13 cellular contexts compared by ENCODE assay signal in the genomic region with DNA sequence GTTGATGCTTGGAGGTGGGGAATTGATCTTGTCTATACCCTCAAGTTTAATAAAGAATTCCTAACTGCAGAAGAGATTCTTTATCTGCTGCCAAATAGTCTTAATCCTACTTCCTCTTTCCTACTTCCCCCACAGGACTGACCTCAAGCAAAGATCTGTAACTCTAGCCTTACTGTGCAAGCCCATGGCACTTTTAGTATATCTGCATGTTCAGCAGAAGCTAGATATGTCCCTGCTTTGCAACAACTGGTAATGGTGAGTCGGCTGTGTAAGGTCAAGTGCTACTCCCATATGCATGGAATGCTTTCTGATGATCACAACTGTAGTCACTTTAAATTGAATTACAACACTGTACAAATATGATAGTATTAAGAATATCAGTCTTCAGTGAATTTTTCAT. TPM values are rescaled to one million over a fixed set of nuclear protein-coding genes. Genes with fewer than 3 reads are reported as not detected.
DNase-seq lines count a peak whose midpoint lies in the region; ATAC-seq and TF ChIP-seq lines count a peak whose summit lies in the region.
"Had no signal": no experiment of that assay in that cellular context is flagged by ENCODE, and none has a peak within 500 bp of the region (broad histone marks: within the 10 kb centered on the region; RNA-seq: fewer than 3 reads in every experiment).

No MANE protein-coding gene starts in this region.

- H3K4me1 ChIP-seq in OCI-LY1 (ENCODE audit: insufficient read depth, low read length, severe bottlenecking) (peaks cover 5% of the 10 kb centered on the region), fibroblast of lung (ENCODE audit: control insufficient read depth, extremely low read depth, insufficient read depth, low read length) (no peaks in the 10 kb centered on the region)
- H3K4me1 ChIP-seq: testis had no signal

- no peaks in the 10 kb centered on the region for H3K9me2 ChIP-seq in OCI-LY1 (ENCODE audit: low read depth, low read length)

- ATAC-seq in HG03196 (IDR thresholded peaks at IDR 0.05; ENCODE audit: unreplicated experiment), result no peak

- H3K36me3 ChIP-seq in OCI-LY1 (ENCODE audit: insufficient read depth, low read length), result no peaks in the 10 kb centered on the region
- H3K36me3 ChIP-seq in fibroblast of lung (ENCODE audit: control insufficient read depth, insufficient read depth, low read length), result no peaks in the 10 kb centered on the region

- H3K9me3 ChIP-seq in OCI-LY1 (ENCODE audit: low read length) (no peaks in the 10 kb centered on the region), fibroblast of lung (ENCODE audit: control insufficient read depth, insufficient read depth, low read depth, low read length) (no peaks in the 10 kb centered on the region)
- H3K9me3 ChIP-seq: testis had no signal

- no peaks in the 10 kb centered on the region for H3K79me2 ChIP-seq in OCI-LY1 (ENCODE audit: insufficient read depth, low read length)
- H3K79me2 ChIP-seq in fibroblast of lung (ENCODE audit: control insufficient read depth, insufficient read depth, low read length), result no peaks in the 10 kb centered on the region

- no peaks in the 10 kb centered on the region for H4K20me1 ChIP-seq in OCI-LY1 (ENCODE audit: insufficient read depth, low read length)
- H4K20me1 ChIP-seq in fibroblast of lung (ENCODE audit: control insufficient read depth, extremely low read depth, insufficient read depth, low read length), result no peaks in the 10 kb centered on the region

- H3K9ac ChIP-seq in OCI-LY1 (ENCODE audit: low read length), result no peak overlapping the region
- H3K9ac ChIP-seq in fibroblast of lung (ENCODE audit: insufficient read depth, low read length), result no peak overlapping the region

- no peaks in the 10 kb centered on the region for H3K27me3 ChIP-seq in OCI-LY1 (ENCODE audit: insufficient read depth, low read length)
- no peaks in the 10 kb centered on the region for H3K27me3 ChIP-seq in fibroblast of lung (ENCODE audit: control insufficient read depth, insufficient read depth, low read length)
- H3K27me3 ChIP-seq: testis had no signal

- H3K4me3 ChIP-seq in OCI-LY1 (ENCODE audit: low read depth, low read length, poor library complexity, severe bottlenecking), result no peak overlapping the region
- no peak overlapping the region for H3K4me3 ChIP-seq in fibroblast of lung (replicated peaks in 1 of 4; ENCODE audit: control extremely low read depth in 1 of 4, insufficient read depth in 1 of 4, low read depth in 3 of 4, low read length in 4 of 4)
- H3K4me3 ChIP-seq: testis had no signal

- TF ChIP-seq CTCF in OCI-LY1 (IDR thresholded peaks at IDR 0.05; ENCODE audit: low read length), result no peak
- TF ChIP-seq CTCF in fibroblast of lung (conservative IDR thresholded peaks at IDR 0.05 in 1 of 2, IDR thresholded peaks at IDR 0.05 in 1 of 2; ENCODE audit: low read depth in 1 of 2, low read length in 2 of 2), result no peak

- H3K27ac ChIP-seq in OCI-LY1 (ENCODE audit: low read depth, low read length, poor library complexity, severe bottlenecking) (peak overlapping the region; percentile 3), fibroblast of lung (ENCODE audit: insufficient read depth, low read length) (no peak overlapping the region)
- H3K27ac ChIP-seq: testis had no signal

- no peak overlapping the region for H2AFZ ChIP-seq in OCI-LY1 (ENCODE audit: low read length)
- no peak overlapping the region for H2AFZ ChIP-seq in fibroblast of lung (ENCODE audit: low read length)

- DNase-seq in SIG-M5 treated with dmso at 0.1 percent for 504 hours (lab: John Stamatoyannopoulos, UW; ENCODE audit: unreplicated experiment) (peak; percentile 84), SIG-M5 (lab: John Stamatoyannopoulos, UW) (no peak), fibroblast of lung (ENCODE audit: low read depth in 2 of 2) (peak; percentile 51 to 68), stromal cell of bone marrow (ENCODE audit: low read depth) (peak; percentile 45), NK-92 (lab: John Stamatoyannopoulos, UW; ENCODE audit: unreplicated experiment) (no peak)
- no peak for DNase-seq in stimulated activated CD4-positive, alpha-beta T cell treated with anti-CD3 and anti-CD28 coated beads, Interleukin-2, amount 100 ng/mL, for 48 hours
- DNase-seq: 8988T; NCI-H526; stimulated activated CD4-positive, alpha-beta T cell treated with anti-CD3 and anti-CD28 coated beads, Interleukin-2, amount 100 ng/mL, for 24 hours; T1000; testis had no signal

- H3F3A ChIP-seq in OCI-LY1 (ENCODE audit: insufficient read depth, low read length), result no peaks in the 10 kb centered on the region

- H3K4me2 ChIP-seq in OCI-LY1 (ENCODE audit: low read length), result no peak overlapping the region
- H3K4me2 ChIP-seq in fibroblast of lung (ENCODE audit: extremely low read depth, insufficient read depth, low read length), result no peak overlapping the region

RNA-seq across cellular contexts. Expression of gene PDS5A, which starts 26.3 kb away (rescaled TPM):
- total RNA-seq in fibroblast of lung, result 57.5 and 74.0 TPM in 2 replicates
- 46.9 and 47.8 TPM in 2 replicates for polyA plus RNA-seq in fibroblast of lung
- polyA plus RNA-seq in fibroblast of lung (2012), result 28.1 and 29.9 TPM in 2 replicates
- 28.2 and 30.0 TPM in 2 replicates for polyA minus RNA-seq in fibroblast of lung (ENCODE audit: low replicate concordance)

RNA-seq across cellular contexts. Expression of gene N4BP2, which starts 52.7 kb away (rescaled TPM):
- total RNA-seq in fibroblast of lung, result 5.1 and 5.3 TPM in 2 replicates
- polyA plus RNA-seq in fibroblast of lung, result 2.2 and 3.0 TPM in 2 replicates
- polyA plus RNA-seq in fibroblast of lung (2012), result 1.0 and 1.7 TPM in 2 replicates
- 0.16 and 0.26 TPM in 2 replicates for polyA minus RNA-seq in fibroblast of lung (ENCODE audit: low replicate concordance)

Comparison
In these comparisons a context has a peak if more than half of its experiments do, and no peak if none do; other contexts are left out.
1. DNase-seq: peak in SIG-M5 treated with dmso at 0.1 percent for 504 hours (single experiment), fibroblast of lung (2 of 2) and stromal cell of bone marrow (single experiment); none in SIG-M5 (single experiment), NK-92 (single experiment) and stimulated activated CD4-positive, alpha-beta T cell treated with anti-CD3 and anti-CD28 coated beads, Interleukin-2, amount 100 ng/mL, for 48 hours (0 of 2).